In the genomic region with DNA sequence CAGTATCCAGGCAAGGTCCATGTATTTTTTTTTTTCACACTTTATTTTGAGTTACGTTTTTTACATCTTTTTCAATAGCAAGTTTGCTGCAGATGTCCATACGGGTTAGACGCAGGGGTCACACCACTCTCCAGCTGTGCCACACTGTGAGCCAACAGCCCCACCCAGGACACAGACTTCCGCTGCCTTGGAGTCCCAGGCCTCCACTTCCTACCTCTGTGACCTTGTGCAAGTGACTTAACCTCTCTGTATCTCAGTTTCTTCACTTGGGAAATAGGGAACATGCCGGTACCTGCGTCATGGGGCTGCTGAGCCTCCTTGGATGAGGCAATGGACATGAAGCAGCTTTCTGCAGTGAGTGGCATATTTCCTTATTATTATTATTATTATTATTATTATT, we compare ENCODE assay signal across 1 cellular context.
TF ChIP-seq lines count a peak whose summit lies in the region.

No MANE protein-coding gene starts in this region.

TF ChIP-seq in GM23338, 12 proteins besides CTCF, POLR2A, EP300 and RAD21 (continued from another document):
- TF ChIP-seq, protein P1, sequence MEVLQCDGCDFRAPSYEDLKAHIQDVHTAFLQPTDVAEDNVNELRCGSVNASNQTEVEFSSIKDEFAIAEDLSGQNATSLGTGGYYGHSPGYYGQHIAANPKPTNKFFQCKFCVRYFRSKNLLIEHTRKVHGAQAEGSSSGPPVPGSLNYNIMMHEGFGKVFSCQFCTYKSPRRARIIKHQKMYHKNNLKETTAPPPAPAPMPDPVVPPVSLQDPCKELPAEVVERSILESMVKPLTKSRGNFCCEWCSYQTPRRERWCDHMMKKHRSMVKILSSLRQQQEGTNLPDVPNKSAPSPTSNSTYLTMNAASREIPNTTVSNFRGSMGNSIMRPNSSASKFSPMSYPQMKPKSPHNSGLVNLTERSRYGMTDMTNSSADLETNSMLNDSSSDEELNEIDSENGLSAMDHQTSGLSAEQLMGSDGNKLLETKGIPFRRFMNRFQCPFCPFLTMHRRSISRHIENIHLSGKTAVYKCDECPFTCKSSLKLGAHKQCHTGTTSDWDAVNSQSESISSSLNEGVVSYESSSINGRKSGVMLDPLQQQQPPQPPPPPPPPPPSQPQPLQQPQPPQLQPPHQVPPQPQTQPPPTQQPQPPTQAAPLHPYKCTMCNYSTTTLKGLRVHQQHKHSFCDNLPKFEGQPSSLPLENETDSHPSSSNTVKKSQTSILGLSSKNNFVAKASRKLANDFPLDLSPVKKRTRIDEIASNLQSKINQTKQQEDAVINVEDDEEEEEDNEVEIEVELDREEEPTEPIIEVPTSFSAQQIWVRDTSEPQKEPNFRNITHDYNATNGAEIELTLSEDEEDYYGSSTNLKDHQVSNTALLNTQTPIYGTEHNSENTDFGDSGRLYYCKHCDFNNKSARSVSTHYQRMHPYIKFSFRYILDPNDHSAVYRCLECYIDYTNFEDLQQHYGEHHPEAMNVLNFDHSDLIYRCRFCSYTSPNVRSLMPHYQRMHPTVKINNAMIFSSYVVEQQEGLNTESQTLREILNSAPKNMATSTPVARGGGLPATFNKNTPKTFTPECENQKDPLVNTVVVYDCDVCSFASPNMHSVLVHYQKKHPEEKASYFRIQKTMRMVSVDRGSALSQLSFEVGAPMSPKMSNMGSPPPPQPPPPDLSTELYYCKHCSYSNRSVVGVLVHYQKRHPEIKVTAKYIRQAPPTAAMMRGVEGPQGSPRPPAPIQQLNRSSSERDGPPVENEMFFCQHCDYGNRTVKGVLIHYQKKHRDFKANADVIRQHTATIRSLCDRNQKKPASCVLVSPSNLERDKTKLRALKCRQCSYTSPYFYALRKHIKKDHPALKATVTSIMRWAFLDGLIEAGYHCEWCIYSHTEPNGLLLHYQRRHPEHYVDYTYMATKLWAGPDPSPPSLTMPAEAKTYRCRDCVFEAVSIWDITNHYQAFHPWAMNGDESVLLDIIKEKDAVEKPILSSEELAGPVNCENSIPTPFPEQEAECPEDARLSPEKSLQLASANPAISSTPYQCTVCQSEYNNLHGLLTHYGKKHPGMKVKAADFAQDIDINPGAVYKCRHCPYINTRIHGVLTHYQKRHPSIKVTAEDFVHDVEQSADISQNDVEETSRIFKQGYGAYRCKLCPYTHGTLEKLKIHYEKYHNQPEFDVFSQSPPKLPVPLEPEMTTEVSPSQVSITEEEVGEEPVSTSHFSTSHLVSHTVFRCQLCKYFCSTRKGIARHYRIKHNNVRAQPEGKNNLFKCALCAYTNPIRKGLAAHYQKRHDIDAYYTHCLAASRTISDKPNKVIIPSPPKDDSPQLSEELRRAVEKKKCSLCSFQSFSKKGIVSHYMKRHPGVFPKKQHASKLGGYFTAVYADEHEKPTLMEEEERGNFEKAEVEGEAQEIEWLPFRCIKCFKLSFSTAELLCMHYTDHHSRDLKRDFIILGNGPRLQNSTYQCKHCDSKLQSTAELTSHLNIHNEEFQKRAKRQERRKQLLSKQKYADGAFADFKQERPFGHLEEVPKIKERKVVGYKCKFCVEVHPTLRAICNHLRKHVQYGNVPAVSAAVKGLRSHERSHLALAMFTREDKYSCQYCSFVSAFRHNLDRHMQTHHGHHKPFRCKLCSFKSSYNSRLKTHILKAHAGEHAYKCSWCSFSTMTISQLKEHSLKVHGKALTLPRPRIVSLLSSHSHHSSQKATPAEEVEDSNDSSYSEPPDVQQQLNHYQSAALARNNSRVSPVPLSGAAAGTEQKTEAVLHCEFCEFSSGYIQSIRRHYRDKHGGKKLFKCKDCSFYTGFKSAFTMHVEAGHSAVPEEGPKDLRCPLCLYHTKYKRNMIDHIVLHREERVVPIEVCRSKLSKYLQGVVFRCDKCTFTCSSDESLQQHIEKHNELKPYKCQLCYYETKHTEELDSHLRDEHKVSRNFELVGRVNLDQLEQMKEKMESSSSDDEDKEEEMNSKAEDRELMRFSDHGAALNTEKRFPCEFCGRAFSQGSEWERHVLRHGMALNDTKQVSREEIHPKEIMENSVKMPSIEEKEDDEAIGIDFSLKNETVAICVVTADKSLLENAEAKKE (CRISPR knock-in tag; IDR thresholded peaks at IDR 0.05), result no peak
- TF ChIP-seq, protein P2, sequence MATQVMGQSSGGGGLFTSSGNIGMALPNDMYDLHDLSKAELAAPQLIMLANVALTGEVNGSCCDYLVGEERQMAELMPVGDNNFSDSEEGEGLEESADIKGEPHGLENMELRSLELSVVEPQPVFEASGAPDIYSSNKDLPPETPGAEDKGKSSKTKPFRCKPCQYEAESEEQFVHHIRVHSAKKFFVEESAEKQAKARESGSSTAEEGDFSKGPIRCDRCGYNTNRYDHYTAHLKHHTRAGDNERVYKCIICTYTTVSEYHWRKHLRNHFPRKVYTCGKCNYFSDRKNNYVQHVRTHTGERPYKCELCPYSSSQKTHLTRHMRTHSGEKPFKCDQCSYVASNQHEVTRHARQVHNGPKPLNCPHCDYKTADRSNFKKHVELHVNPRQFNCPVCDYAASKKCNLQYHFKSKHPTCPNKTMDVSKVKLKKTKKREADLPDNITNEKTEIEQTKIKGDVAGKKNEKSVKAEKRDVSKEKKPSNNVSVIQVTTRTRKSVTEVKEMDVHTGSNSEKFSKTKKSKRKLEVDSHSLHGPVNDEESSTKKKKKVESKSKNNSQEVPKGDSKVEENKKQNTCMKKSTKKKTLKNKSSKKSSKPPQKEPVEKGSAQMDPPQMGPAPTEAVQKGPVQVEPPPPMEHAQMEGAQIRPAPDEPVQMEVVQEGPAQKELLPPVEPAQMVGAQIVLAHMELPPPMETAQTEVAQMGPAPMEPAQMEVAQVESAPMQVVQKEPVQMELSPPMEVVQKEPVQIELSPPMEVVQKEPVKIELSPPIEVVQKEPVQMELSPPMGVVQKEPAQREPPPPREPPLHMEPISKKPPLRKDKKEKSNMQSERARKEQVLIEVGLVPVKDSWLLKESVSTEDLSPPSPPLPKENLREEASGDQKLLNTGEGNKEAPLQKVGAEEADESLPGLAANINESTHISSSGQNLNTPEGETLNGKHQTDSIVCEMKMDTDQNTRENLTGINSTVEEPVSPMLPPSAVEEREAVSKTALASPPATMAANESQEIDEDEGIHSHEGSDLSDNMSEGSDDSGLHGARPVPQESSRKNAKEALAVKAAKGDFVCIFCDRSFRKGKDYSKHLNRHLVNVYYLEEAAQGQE (IDR thresholded peaks at IDR 0.05; ENCODE audit: unreplicated experiment), result no peak
- TF ChIP-seq ZNF331 (CRISPR knock-in tag; IDR thresholded peaks at IDR 0.05; ENCODE audit: low read depth), result no peak
- TF ChIP-seq, protein P3, sequence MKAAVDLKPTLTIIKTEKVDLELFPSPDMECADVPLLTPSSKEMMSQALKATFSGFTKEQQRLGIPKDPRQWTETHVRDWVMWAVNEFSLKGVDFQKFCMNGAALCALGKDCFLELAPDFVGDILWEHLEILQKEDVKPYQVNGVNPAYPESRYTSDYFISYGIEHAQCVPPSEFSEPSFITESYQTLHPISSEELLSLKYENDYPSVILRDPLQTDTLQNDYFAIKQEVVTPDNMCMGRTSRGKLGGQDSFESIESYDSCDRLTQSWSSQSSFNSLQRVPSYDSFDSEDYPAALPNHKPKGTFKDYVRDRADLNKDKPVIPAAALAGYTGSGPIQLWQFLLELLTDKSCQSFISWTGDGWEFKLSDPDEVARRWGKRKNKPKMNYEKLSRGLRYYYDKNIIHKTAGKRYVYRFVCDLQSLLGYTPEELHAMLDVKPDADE (IDR thresholded peaks at IDR 0.05), result no peak
